In genomic region chr9:119027901-119028699, GRCh38 we compare ENCODE assay signal across 1 cellular context.
TF ChIP-seq lines count a peak whose summit lies in the region.

No MANE protein-coding gene starts in this region.

TF ChIP-seq in H1, 55 proteins besides CTCF, POLR2A, EP300 and RAD21:
- TF ChIP-seq POLR2AphosphoS5 (IDR thresholded peaks at IDR 0.05; ENCODE audit: low read depth, low read length) = no peak
- TF ChIP-seq TAF7 (optimal IDR thresholded peaks at IDR 0.05; ENCODE audit: borderline replicate concordance, low read depth, low read length) = no peak
- no peak for TF ChIP-seq JUND (IDR thresholded peaks at IDR 0.05; ENCODE audit: low read length)
- TF ChIP-seq PHF8 (conservative IDR thresholded peaks at IDR 0.05; ENCODE audit: low read depth, low read length) = no peak
- no peak for TF ChIP-seq EZH2 (IDR thresholded peaks at IDR 0.05; ENCODE audit: low read depth, low read length, severe bottlenecking)
- no peak for TF ChIP-seq RNF2 (IDR thresholded peaks at IDR 0.05; ENCODE audit: borderline replicate concordance, low read depth, low read length, missing control alignments, poor library complexity, severe bottlenecking)
- no peak for TF ChIP-seq YY1 (IDR thresholded peaks at IDR 0.05; ENCODE audit: low read depth, low read length)
- TF ChIP-seq SIN3A (conservative IDR thresholded peaks at IDR 0.05 in 1 of 2, IDR thresholded peaks at IDR 0.05 in 1 of 2; ENCODE audit: low read depth in 1 of 2, low read length in 2 of 2) = no peak
- no peak for TF ChIP-seq CEBPB (IDR thresholded peaks at IDR 0.05; ENCODE audit: low read depth, low read length)
- TF ChIP-seq NRF1 (IDR thresholded peaks at IDR 0.05; ENCODE audit: low read depth, low read length) = no peak
- TF ChIP-seq ZNF274 (IDR thresholded peaks at IDR 0.05; ENCODE audit: borderline replicate concordance, extremely low read depth, low read length) = no peak
- TF ChIP-seq RXRA (IDR thresholded peaks at IDR 0.05; ENCODE audit: insufficient read depth, low read depth, low read length) = no peak
- no peak for TF ChIP-seq ATF3 (IDR thresholded peaks at IDR 0.05; ENCODE audit: insufficient read depth, low read depth, low read length)
- no peak for TF ChIP-seq CREB1 (IDR thresholded peaks at IDR 0.05)
- no peak for TF ChIP-seq TCF12 (IDR thresholded peaks at IDR 0.05; ENCODE audit: low read depth, low read length)
TF ChIP-seq in H1: peak in this region for 0.
